Comparison of ENCODE assay signal across 1 cellular context in the genomic region with DNA sequence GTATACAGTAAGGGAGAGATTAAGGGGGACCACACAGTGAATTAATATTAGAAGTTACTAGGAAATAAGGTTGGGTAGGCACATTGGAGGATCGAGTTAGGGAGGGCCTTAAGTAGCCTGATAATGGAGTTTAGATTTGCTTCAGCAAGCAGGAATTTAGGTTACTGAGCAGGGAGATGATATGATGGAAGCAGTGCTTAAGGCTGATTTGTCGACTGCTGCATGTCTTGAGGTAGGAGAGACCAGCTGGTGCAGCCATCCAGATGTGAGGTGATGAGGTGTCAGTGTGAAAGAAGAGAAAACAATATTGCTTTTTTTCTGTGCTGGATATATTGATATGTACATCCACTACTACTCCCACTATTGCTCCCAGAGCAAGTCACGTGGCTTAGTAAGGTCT.
TF ChIP-seq lines count a peak whose summit lies in the region.

No MANE protein-coding gene starts in this region.

TF ChIP-seq in GM23338, 12 proteins besides CTCF, POLR2A, EP300 and RAD21 (continued from another document):
- TF ChIP-seq, protein P1, sequence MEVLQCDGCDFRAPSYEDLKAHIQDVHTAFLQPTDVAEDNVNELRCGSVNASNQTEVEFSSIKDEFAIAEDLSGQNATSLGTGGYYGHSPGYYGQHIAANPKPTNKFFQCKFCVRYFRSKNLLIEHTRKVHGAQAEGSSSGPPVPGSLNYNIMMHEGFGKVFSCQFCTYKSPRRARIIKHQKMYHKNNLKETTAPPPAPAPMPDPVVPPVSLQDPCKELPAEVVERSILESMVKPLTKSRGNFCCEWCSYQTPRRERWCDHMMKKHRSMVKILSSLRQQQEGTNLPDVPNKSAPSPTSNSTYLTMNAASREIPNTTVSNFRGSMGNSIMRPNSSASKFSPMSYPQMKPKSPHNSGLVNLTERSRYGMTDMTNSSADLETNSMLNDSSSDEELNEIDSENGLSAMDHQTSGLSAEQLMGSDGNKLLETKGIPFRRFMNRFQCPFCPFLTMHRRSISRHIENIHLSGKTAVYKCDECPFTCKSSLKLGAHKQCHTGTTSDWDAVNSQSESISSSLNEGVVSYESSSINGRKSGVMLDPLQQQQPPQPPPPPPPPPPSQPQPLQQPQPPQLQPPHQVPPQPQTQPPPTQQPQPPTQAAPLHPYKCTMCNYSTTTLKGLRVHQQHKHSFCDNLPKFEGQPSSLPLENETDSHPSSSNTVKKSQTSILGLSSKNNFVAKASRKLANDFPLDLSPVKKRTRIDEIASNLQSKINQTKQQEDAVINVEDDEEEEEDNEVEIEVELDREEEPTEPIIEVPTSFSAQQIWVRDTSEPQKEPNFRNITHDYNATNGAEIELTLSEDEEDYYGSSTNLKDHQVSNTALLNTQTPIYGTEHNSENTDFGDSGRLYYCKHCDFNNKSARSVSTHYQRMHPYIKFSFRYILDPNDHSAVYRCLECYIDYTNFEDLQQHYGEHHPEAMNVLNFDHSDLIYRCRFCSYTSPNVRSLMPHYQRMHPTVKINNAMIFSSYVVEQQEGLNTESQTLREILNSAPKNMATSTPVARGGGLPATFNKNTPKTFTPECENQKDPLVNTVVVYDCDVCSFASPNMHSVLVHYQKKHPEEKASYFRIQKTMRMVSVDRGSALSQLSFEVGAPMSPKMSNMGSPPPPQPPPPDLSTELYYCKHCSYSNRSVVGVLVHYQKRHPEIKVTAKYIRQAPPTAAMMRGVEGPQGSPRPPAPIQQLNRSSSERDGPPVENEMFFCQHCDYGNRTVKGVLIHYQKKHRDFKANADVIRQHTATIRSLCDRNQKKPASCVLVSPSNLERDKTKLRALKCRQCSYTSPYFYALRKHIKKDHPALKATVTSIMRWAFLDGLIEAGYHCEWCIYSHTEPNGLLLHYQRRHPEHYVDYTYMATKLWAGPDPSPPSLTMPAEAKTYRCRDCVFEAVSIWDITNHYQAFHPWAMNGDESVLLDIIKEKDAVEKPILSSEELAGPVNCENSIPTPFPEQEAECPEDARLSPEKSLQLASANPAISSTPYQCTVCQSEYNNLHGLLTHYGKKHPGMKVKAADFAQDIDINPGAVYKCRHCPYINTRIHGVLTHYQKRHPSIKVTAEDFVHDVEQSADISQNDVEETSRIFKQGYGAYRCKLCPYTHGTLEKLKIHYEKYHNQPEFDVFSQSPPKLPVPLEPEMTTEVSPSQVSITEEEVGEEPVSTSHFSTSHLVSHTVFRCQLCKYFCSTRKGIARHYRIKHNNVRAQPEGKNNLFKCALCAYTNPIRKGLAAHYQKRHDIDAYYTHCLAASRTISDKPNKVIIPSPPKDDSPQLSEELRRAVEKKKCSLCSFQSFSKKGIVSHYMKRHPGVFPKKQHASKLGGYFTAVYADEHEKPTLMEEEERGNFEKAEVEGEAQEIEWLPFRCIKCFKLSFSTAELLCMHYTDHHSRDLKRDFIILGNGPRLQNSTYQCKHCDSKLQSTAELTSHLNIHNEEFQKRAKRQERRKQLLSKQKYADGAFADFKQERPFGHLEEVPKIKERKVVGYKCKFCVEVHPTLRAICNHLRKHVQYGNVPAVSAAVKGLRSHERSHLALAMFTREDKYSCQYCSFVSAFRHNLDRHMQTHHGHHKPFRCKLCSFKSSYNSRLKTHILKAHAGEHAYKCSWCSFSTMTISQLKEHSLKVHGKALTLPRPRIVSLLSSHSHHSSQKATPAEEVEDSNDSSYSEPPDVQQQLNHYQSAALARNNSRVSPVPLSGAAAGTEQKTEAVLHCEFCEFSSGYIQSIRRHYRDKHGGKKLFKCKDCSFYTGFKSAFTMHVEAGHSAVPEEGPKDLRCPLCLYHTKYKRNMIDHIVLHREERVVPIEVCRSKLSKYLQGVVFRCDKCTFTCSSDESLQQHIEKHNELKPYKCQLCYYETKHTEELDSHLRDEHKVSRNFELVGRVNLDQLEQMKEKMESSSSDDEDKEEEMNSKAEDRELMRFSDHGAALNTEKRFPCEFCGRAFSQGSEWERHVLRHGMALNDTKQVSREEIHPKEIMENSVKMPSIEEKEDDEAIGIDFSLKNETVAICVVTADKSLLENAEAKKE (CRISPR knock-in tag; IDR thresholded peaks at IDR 0.05), result no peak
- TF ChIP-seq EZH2 (IDR thresholded peaks at IDR 0.05; ENCODE audit: low read depth, unreplicated experiment), result no peak
- TF ChIP-seq POLR2AphosphoS5 (IDR thresholded peaks at IDR 0.05; ENCODE audit: low read depth), result no peak
- no peak for TF ChIP-seq ZNF331 (CRISPR knock-in tag; IDR thresholded peaks at IDR 0.05; ENCODE audit: low read depth)
TF ChIP-seq in GM23338: peak in this region for 0.
